In the genomic region with DNA sequence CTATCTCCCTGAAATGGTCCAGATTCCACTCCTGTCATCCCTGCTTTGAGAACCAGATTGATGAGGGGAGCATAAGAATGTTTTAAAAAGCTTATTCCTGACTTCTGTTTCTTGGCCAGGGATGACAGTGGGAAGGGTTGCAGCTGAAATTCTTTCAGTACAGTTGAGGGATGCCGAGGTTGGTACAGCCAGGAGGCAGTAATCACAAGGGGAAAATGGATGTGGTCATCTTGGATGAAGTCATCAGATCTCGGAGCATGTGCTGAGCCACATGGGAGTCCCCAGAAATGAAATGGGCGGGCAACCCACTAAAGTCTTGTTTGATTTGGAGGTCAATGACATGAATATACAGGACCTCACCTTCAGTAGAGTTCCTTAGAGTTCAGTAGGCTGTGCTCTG, we compare ENCODE assay signal across 31 cellular contexts. TPM values are rescaled to one million over a fixed set of nuclear protein-coding genes. Genes with fewer than 3 reads are reported as not detected.
"Had no signal": no experiment of that assay in that cellular context is flagged by ENCODE, and none has a peak within 500 bp of the region (broad histone marks: within the 10 kb centered on the region; RNA-seq: fewer than 3 reads in every experiment).

No MANE protein-coding gene starts in this region.

- H3K36me3 Mint-ChIP-seq: activated CD8-positive, alpha-beta memory T cell treated with anti-CD3 and anti-CD28 coated beads, Interleukin-2, amount 10 ng/mL, durations not matched to agents 7 days and 5 days; immature natural killer cell; memory B cell; naive thymus-derived CD4-positive, alpha-beta T cell; stimulated activated memory B cell treated with anti-CD40 and anti-IgM and Interleukin-4, amounts not matched to agents 10 μg/mL and 1 μg/mL and 100 μg/mL, for 72 hours had no signal

- H3K4me3 ChIP-seq: breast epithelium, esophagus squamous epithelium, heart right ventricle, pancreas, SK-N-MC, upper lobe of right lung had no signal

- H3K4me3 Mint-ChIP-seq: activated CD4-positive, alpha-beta memory T cell treated with anti-CD3 and anti-CD28 coated beads, Interleukin-2, amount 10 ng/mL, durations not matched to agents 7 days and 5 days; activated CD4-positive, alpha-beta T cell treated with anti-CD3 and anti-CD28 coated beads for 36 hours; activated CD8-positive, alpha-beta memory T cell treated with anti-CD3 and anti-CD28 coated beads, Interleukin-2, amount 10 ng/mL, durations not matched to agents 7 days and 5 days; activated T-helper 17 cell treated with anti-CD3 and anti-CD28 coated beads, Interleukin-2, amount 50 U/mL, for 72 hours; immature natural killer cell; memory B cell; naive thymus-derived CD4-positive, alpha-beta T cell; stimulated activated memory B cell treated with anti-CD40 and anti-IgM and Interleukin-4, amounts not matched to agents 10 μg/mL and 1 μg/mL and 100 μg/mL, for 72 hours; T-helper 2 cell treated with Interferon-gamma antibody and Interleukin-4, amounts not matched to agents 5 μg/mL and 100 μg/mL, for 36 hours; WTC11 had no signal

- H3K27me3 ChIP-seq: breast epithelium, pancreas, upper lobe of right lung had no signal

- H3K9me3 ChIP-seq: breast epithelium, esophagus squamous epithelium, heart right ventricle, neutrophil, pancreas, upper lobe of right lung had no signal

- H3K9me3 Mint-ChIP-seq: activated CD4-positive, alpha-beta memory T cell treated with anti-CD3 and anti-CD28 coated beads, Interleukin-2, amount 10 ng/mL, durations not matched to agents 7 days and 5 days; activated T-helper 17 cell treated with anti-CD3 and anti-CD28 coated beads, Interleukin-2, amount 50 U/mL, for 72 hours; T-helper 2 cell treated with Interferon-gamma antibody and Interleukin-4, amounts not matched to agents 5 μg/mL and 100 μg/mL, for 36 hours had no signal

- H3K27ac Mint-ChIP-seq: activated CD4-positive, alpha-beta memory T cell treated with anti-CD3 and anti-CD28 coated beads, Interleukin-2, amount 10 ng/mL, durations not matched to agents 7 days and 5 days; activated CD4-positive, alpha-beta T cell treated with anti-CD3 and anti-CD28 coated beads for 36 hours; activated CD8-positive, alpha-beta memory T cell treated with anti-CD3 and anti-CD28 coated beads, Interleukin-2, amount 10 ng/mL, durations not matched to agents 7 days and 5 days; activated T-helper 17 cell treated with anti-CD3 and anti-CD28 coated beads, Interleukin-2, amount 50 U/mL, for 72 hours; immature natural killer cell; memory B cell; stimulated activated memory B cell treated with anti-CD40 and anti-IgM and Interleukin-4, amounts not matched to agents 10 μg/mL and 1 μg/mL and 100 μg/mL, for 72 hours; T-helper 2 cell treated with Interferon-gamma antibody and Interleukin-4, amounts not matched to agents 5 μg/mL and 100 μg/mL, for 36 hours; WTC11 had no signal

- H3K27ac ChIP-seq: breast epithelium, esophagus squamous epithelium, heart right ventricle, neutrophil, pancreas, SK-N-MC, upper lobe of right lung had no signal

- H3K36me3 ChIP-seq: breast epithelium, esophagus squamous epithelium, heart right ventricle, neutrophil, pancreas, upper lobe of right lung had no signal

- DNase-seq: activated CD4-positive, alpha-beta memory T cell treated with anti-CD3 and anti-CD28 coated beads, Interleukin-2, amount 10 ng/mL, durations not matched to agents 7 days and 5 days; activated CD4-positive, alpha-beta T cell treated with anti-CD3 and anti-CD28 coated beads for 36 hours; activated CD8-positive, alpha-beta memory T cell treated with anti-CD3 and anti-CD28 coated beads, Interleukin-2, amount 10 ng/mL, durations not matched to agents 7 days and 5 days; activated naive CD4-positive, alpha-beta T cell treated with Interleukin-2 at 50 U/mL for 16 hours; aorta; dermis blood vessel endothelial cell; effector memory CD4-positive, alpha-beta T cell; esophagus squamous epithelium; heart right ventricle; immature natural killer cell; kidney glomerular epithelial cell; naive thymus-derived CD4-positive, alpha-beta T cell; pancreas; stimulated activated CD4-positive, alpha-beta T cell treated with anti-CD3 and anti-CD28 coated beads, Interleukin-4, amount 100 ng/mL, for 24 hours; upper lobe of right lung had no signal

- H3K4me1 ChIP-seq: breast epithelium, esophagus squamous epithelium, heart right ventricle, pancreas, upper lobe of right lung had no signal

- H3K4me1 Mint-ChIP-seq: activated CD4-positive, alpha-beta memory T cell treated with anti-CD3 and anti-CD28 coated beads, Interleukin-2, amount 10 ng/mL, durations not matched to agents 7 days and 5 days; activated CD4-positive, alpha-beta T cell treated with anti-CD3 and anti-CD28 coated beads for 36 hours; activated CD8-positive, alpha-beta memory T cell treated with anti-CD3 and anti-CD28 coated beads, Interleukin-2, amount 10 ng/mL, durations not matched to agents 7 days and 5 days; activated T-helper 17 cell treated with anti-CD3 and anti-CD28 coated beads, Interleukin-2, amount 50 U/mL, for 72 hours; immature natural killer cell; memory B cell; stimulated activated memory B cell treated with anti-CD40 and anti-IgM and Interleukin-4, amounts not matched to agents 10 μg/mL and 1 μg/mL and 100 μg/mL, for 72 hours had no signal

RNA-seq across cellular contexts. Expression of a gene that starts 18.7 kb away (rescaled TPM):
- total RNA-seq: activated CD4-positive, alpha-beta memory T cell treated with anti-CD3 and anti-CD28 coated beads, Interleukin-2, amount 10 ng/mL, durations not matched to agents 7 days and 5 days; activated CD4-positive, alpha-beta T cell treated with anti-CD3 and anti-CD28 coated beads for 36 hours; activated CD8-positive, alpha-beta memory T cell treated with anti-CD3 and anti-CD28 coated beads, Interleukin-2, amount 10 ng/mL, durations not matched to agents 7 days and 5 days; activated T-helper 17 cell treated with anti-CD3 and anti-CD28 coated beads, Interleukin-2, amount 50 U/mL, for 72 hours; aorta; breast epithelium; cerebellum; dermis blood vessel endothelial cell; endothelial cell of umbilical vein; esophagus squamous epithelium; frontal cortex; heart right ventricle; liver; mucosa of gallbladder; naive thymus-derived CD4-positive, alpha-beta T cell; pancreas; pulmonary artery endothelial cell; sciatic nerve; upper lobe of right lung; WTC11 had no signal
- polyA plus RNA-seq: aorta; endothelial cell of umbilical vein; heart right ventricle; immature natural killer cell; liver; naive thymus-derived CD4-positive, alpha-beta T cell; pancreas; thymus had no signal

RNA-seq across cellular contexts. Expression of a gene that starts 37.3 kb away (rescaled TPM):
- total RNA-seq: activated CD4-positive, alpha-beta memory T cell treated with anti-CD3 and anti-CD28 coated beads, Interleukin-2, amount 10 ng/mL, durations not matched to agents 7 days and 5 days; activated CD4-positive, alpha-beta T cell treated with anti-CD3 and anti-CD28 coated beads for 36 hours; activated CD8-positive, alpha-beta memory T cell treated with anti-CD3 and anti-CD28 coated beads, Interleukin-2, amount 10 ng/mL, durations not matched to agents 7 days and 5 days; activated T-helper 17 cell treated with anti-CD3 and anti-CD28 coated beads, Interleukin-2, amount 50 U/mL, for 72 hours; cerebellum; dermis blood vessel endothelial cell; endothelial cell of umbilical vein; frontal cortex; naive thymus-derived CD4-positive, alpha-beta T cell; pulmonary artery endothelial cell had no signal
- polyA plus RNA-seq: endothelial cell of umbilical vein; immature natural killer cell; naive thymus-derived CD4-positive, alpha-beta T cell had no signal
